In the genomic region with DNA sequence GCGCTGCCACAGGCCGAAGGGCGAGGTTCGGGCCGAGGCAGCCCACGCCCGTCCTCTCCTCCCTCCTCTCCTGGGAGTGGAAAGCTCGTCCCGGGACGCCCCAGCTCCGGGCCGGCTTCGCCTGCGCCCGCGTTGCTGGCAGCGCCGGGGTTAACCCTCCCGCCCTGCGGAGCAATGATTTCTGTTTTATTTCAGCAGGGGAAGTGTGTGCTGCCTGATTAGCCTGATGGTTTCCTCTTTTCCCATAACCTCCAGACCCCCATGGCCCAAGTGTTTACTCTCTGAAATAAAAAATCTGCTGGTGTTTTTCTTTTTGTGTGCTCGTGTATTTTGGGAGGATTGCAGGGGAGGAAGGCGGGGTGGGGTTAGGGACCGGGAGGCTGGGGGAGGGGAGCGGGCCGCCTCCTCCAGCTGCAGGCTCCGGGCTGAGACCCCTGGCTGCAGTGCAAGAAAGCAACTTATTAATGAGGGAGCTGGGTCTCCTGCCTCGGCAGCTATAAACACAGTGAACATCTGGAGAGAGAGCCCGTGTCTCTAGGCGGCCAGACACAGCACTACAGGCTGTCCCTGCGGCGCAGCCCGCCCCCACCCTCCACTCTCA, we compare ENCODE assay signal across 1 cellular context.
A peak's percentile ranks its signal among the peaks of the same experiment; 100 is the strongest.
TF ChIP-seq lines count a peak whose summit lies in the region.

No MANE protein-coding gene starts in this region.

TF ChIP-seq in liver, 16 proteins besides CTCF, POLR2A, EP300 and RAD21 (continued from another document):
- peak; percentile 47 for TF ChIP-seq REST (IDR thresholded peaks at IDR 0.05)
- TF ChIP-seq HNF4A (conservative IDR thresholded peaks at IDR 0.05), result peak in 1 of 2 donors; percentile 1
- TF ChIP-seq JUND (IDR thresholded peaks at IDR 0.05), result peak in 1 of 2 donors; percentile 15
